Comparison of ENCODE assay signal across 22 cellular contexts in the genomic region with DNA sequence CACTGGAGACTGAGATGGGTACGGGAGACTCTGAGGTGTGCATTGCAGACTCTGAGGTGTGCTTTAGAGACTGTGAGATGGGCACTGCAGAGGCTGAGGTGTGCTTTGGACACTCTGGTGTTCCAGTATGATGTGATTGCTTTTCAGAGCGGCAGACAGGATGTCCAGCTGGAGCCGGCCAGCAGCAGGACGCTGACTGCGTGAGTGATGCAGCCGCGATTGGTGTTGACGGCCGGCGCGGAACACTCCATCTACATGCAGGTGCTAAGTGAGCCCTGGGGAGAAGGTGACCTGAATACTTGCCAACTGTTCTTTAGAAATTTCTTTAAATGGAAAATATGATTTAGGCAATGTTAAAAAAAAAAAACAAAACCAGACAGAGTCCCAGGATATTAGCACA.
"Had no signal": no experiment of that assay in that cellular context is flagged by ENCODE, and none has a peak within 500 bp of the region (broad histone marks: within the 10 kb centered on the region; RNA-seq: fewer than 3 reads in every experiment).

No MANE protein-coding gene starts in this region.

- H3K27me3 ChIP-seq: foreskin keratinocyte, heart left ventricle, hepatocyte had no signal

- H3K27ac ChIP-seq: coronary artery, dorsolateral prefrontal cortex, esophagus muscularis mucosa, foreskin keratinocyte, gastroesophageal sphincter, heart left ventricle, hepatocyte, left ventricle myocardium inferior, lower lobe of right lung had no signal

- H3K4me3 ChIP-seq: coronary artery, dorsolateral prefrontal cortex, esophagus muscularis mucosa, gastroesophageal sphincter, heart left ventricle, hepatocyte, left ventricle myocardium inferior, lower lobe of right lung had no signal

- ATAC-seq: foreskin keratinocyte, gastroesophageal sphincter, heart left ventricle, left colon, left lobe of liver, lower lobe of right lung had no signal

- DNase-seq: cerebellar nuclear complex; dermis blood vessel endothelial cell; dorsolateral prefrontal cortex; effector CD4-positive, alpha-beta T cell; effector memory CD4-positive, alpha-beta T cell; foreskin keratinocyte; heart left ventricle; hypothalamus; immature natural killer cell; islet precursor cell; kidney; kidney glomerular epithelial cell; left colon; left ventricle myocardium inferior; lower lobe of right lung; mesenchymal stem cell; midbrain had no signal

- H3K9me3 ChIP-seq: lower lobe of right lung had no signal

- H3K36me3 ChIP-seq: esophagus muscularis mucosa, gastroesophageal sphincter, heart left ventricle, left ventricle myocardium inferior, lower lobe of right lung had no signal

- H3K4me1 ChIP-seq: esophagus muscularis mucosa, foreskin keratinocyte, gastroesophageal sphincter, heart left ventricle, left ventricle myocardium inferior, lower lobe of right lung had no signal
